Comparison of ENCODE assay signal across 1 cellular context in the genomic region with DNA sequence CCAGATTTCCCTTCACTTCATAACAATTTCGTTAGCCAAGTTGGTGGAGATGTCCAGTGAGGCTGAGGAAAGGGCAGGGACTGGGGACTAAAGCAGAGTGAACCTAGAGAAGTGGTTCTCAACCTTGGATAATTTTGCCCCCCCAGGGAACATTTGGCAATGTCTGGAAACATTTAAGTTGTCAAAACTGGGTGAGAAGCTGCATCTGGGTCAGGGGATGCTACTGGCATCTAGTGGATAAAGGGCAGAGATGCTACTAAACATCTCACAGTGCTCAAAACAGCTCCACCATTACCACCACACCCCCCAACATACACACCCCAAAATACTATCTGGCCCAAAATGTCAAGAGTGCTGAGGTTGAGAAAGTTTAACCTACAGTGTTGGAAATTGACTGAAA.
TF ChIP-seq lines count a peak whose summit lies in the region.

No MANE protein-coding gene starts in this region.

TF ChIP-seq in HepG2, 621 proteins besides CTCF, POLR2A, EP300 and RAD21:
- TF ChIP-seq STAG1 (CRISPR knock-in tag; IDR thresholded peaks at IDR 0.05) = peak; percentile 14; the same call in 1 of the 2 replicates
- no peak for TF ChIP-seq ZFP36 (IDR thresholded peaks at IDR 0.05; ENCODE audit: borderline replicate concordance, low read depth, low read length, partially characterized antibody)
- no peak for TF ChIP-seq RFX3 (CRISPR knock-in tag; IDR thresholded peaks at IDR 0.05)
